ENCODE assay signal across 20 cellular contexts in genomic region chr7:105587899-105588690, GRCh38. TPM values are rescaled to one million over a fixed set of nuclear protein-coding genes. Genes with fewer than 3 reads are reported as not detected.
DNase-seq lines count a peak whose midpoint lies in the region; ATAC-seq and TF ChIP-seq lines count a peak whose summit lies in the region.
"Had no signal": no experiment of that assay in that cellular context is flagged by ENCODE, and none has a peak within 500 bp of the region (broad histone marks: within the 10 kb centered on the region; RNA-seq: fewer than 3 reads in every experiment).

No MANE protein-coding gene starts in this region.

- H3K27ac Mint-ChIP-seq in activated CD8-positive, alpha-beta T cell treated with anti-CD3 and anti-CD28 coated beads for 36 hours, result no peak overlapping the region
- H3K27ac Mint-ChIP-seq: CD4-positive, alpha-beta T cell had no signal

- POLR2A ChIA-PET in activated CD8-positive, alpha-beta T cell treated with anti-CD3 and anti-CD28 coated beads for 36 hours (lab: Charles Lee), result no interaction called here

- H3K27me3 ChIP-seq in DND-41 (ENCODE audit: insufficient read depth, low read length, poor library complexity) (no peaks in the 10 kb centered on the region), foreskin keratinocyte (no peaks in the 10 kb centered on the region)
- H3K27me3 ChIP-seq: colonic mucosa, upper lobe of left lung had no signal

- H3K4me2 ChIP-seq in DND-41 (ENCODE audit: insufficient read depth, low read length), result no peak overlapping the region

- H3K4me1 ChIP-seq in DND-41 (ENCODE audit: insufficient read depth, low read length) (peaks cover 14% of the 10 kb centered on the region), mesodermal cell (ENCODE audit: control insufficient read depth, insufficient read depth, low read length, poor library complexity, severe bottlenecking) (peaks cover 10% of the 10 kb centered on the region), foreskin keratinocyte (no peaks in the 10 kb centered on the region)
- H3K4me1 ChIP-seq: colonic mucosa had no signal

- H3K4me3 Mint-ChIP-seq in activated CD8-positive, alpha-beta T cell treated with anti-CD3 and anti-CD28 coated beads for 36 hours, result no peak overlapping the region
- H3K4me3 Mint-ChIP-seq: CD4-positive, alpha-beta T cell had no signal

- H3K36me3 ChIP-seq in DND-41 (ENCODE audit: insufficient read depth, low read length) (no peaks in the 10 kb centered on the region), mesodermal cell (ENCODE audit: control insufficient read depth, insufficient read depth, low read length) (no peaks in the 10 kb centered on the region)
- H3K36me3 ChIP-seq: colonic mucosa, upper lobe of left lung had no signal

- WGBS in mesodermal cell (ENCODE audit: insufficient coverage in 2 of 2), 2 experiments, result 68 to 69% methylated on average over 10 to 11 of the region's 12 CpGs

- H3K4me1 Mint-ChIP-seq in activated CD8-positive, alpha-beta T cell treated with anti-CD3 and anti-CD28 coated beads for 36 hours (ENCODE audit: low read depth), result peaks cover 9% of the 10 kb centered on the region

- H3K27me3 Mint-ChIP-seq in activated CD8-positive, alpha-beta T cell treated with anti-CD3 and anti-CD28 coated beads for 36 hours, result no peaks in the 10 kb centered on the region
- H3K27me3 Mint-ChIP-seq: CD4-positive, alpha-beta T cell had no signal

- no peaks in the 10 kb centered on the region for H4K20me1 ChIP-seq in DND-41 (ENCODE audit: insufficient read depth, low read length)

- H3K4me3 ChIP-seq in DND-41 (ENCODE audit: low read depth in 1 of 2, low read length in 2 of 2) (no peak overlapping the region), mesodermal cell (ENCODE audit: extremely low read depth, insufficient read depth, low read length, poor library complexity, severe bottlenecking) (no peak overlapping the region)
- H3K4me3 ChIP-seq: colonic mucosa, upper lobe of left lung had no signal

- H3K9ac ChIP-seq in DND-41 (ENCODE audit: low read depth, low read length), result no peak overlapping the region

- CTCF ChIA-PET in activated CD8-positive, alpha-beta T cell treated with anti-CD3 and anti-CD28 coated beads for 36 hours (lab: Charles Lee), result interaction anchor here (1.2 kb wide), 1 partner anchor 54 kb away, joined by 3 read pairs; no protein-coding TSS in a partner anchor

- ATAC-seq in DND-41 (ENCODE audit: insufficient read depth, low read depth), result peak; percentile 34; the same call in 1 of the 3 replicates
- peak; percentile 45 for ATAC-seq in activated CD8-positive, alpha-beta T cell treated with anti-CD3 and anti-CD28 coated beads for 36 hours
- ATAC-seq in foreskin keratinocyte, result no peak
- ATAC-seq in GM21390 (IDR thresholded peaks at IDR 0.05; ENCODE audit: unreplicated experiment), result no peak
- no peak for ATAC-seq in GM21723 (IDR thresholded peaks at IDR 0.05; ENCODE audit: unreplicated experiment)
- ATAC-seq: esophagus mucosa, right cardiac atrium had no signal

- intact Hi-C loops in activated CD8-positive, alpha-beta T cell treated with anti-CD3 and anti-CD28 coated beads for 36 hours (cut with micrococcal nuclease), result no loop called here

- H3K9me3 Mint-ChIP-seq in activated CD8-positive, alpha-beta T cell treated with anti-CD3 and anti-CD28 coated beads for 36 hours, result peaks cover 6% of the 10 kb centered on the region
- H3K9me3 Mint-ChIP-seq: CD4-positive, alpha-beta T cell had no signal

- TF ChIP-seq CTCF in DND-41 (IDR thresholded peaks at IDR 0.05; ENCODE audit: borderline replicate concordance, extremely low read depth, low read length, poor library complexity, severe bottlenecking) (no peak), GM20000 (IDR thresholded peaks at IDR 0.05; ENCODE audit: extremely low read depth, missing control alignments) (no peak), foreskin keratinocyte (conservative IDR thresholded peaks at IDR 0.05) (no peak)
- TF ChIP-seq CTCF in activated CD8-positive, alpha-beta T cell treated with anti-CD3 and anti-CD28 coated beads for 36 hours (IDR thresholded peaks at IDR 0.05), result no peak

- DNase-seq in DND-41 (peak; percentile 12), GM20000 (ENCODE audit: low spot score) (peak; percentile 34), foreskin keratinocyte (no peak)
- peak; percentile 54 for DNase-seq in activated CD8-positive, alpha-beta T cell treated with anti-CD3 and anti-CD28 coated beads for 36 hours
- DNase-seq in stimulated activated CD4-positive, alpha-beta T cell treated with anti-CD3 and anti-CD28 coated beads, Interleukin-4, amount 100 ng/mL, for 1 hour, result no peak
- DNase-seq: activated CD4-positive, CD25-positive, alpha-beta regulatory T cell; amniotic stem cell; CD4-positive, alpha-beta T cell; colonic mucosa; GF-D8; NCI-H1105; right cardiac atrium; stimulated activated CD4-positive, alpha-beta T cell treated with anti-CD3 and anti-CD28 coated beads, Interleukin-2, amount 100 ng/mL, for 48 hours; upper lobe of left lung had no signal

- H3K9me3 ChIP-seq in DND-41 (ENCODE audit: insufficient read depth, low read length, severe bottlenecking) (no peaks in the 10 kb centered on the region), mesodermal cell (ENCODE audit: control insufficient read depth, low read length) (peaks cover 16% of the 10 kb centered on the region)
- H3K9me3 ChIP-seq: colonic mucosa had no signal

- H2AFZ ChIP-seq in DND-41 (ENCODE audit: low read depth, low read length), result no peak overlapping the region

- no peaks in the 10 kb centered on the region for H3K79me2 ChIP-seq in DND-41 (ENCODE audit: insufficient read depth, low read length)

- H3K27ac ChIP-seq in DND-41 (ENCODE audit: low read length) (peak overlapping the region; percentile 22; the same call in 1 of the 2 replicates), mesodermal cell (ENCODE audit: low read depth, low read length, severe bottlenecking) (peak overlapping the region; percentile 72), foreskin keratinocyte (no peak overlapping the region)
- H3K27ac ChIP-seq: colonic mucosa, upper lobe of left lung had no signal

- H3K36me3 Mint-ChIP-seq in activated CD8-positive, alpha-beta T cell treated with anti-CD3 and anti-CD28 coated beads for 36 hours (ENCODE audit: low read depth), result no peaks in the 10 kb centered on the region

RNA-seq across cellular contexts. Expression of gene EFCAB10, which starts 6.8 kb away (rescaled TPM):
- total RNA-seq in activated CD8-positive, alpha-beta T cell treated with anti-CD3 and anti-CD28 coated beads for 36 hours, result not detected
- 0.26 TPM for polyA plus RNA-seq in mesodermal cell (2013, experiment 1 of 2)
- not detected for polyA plus RNA-seq in mesodermal cell (2013, experiment 2 of 2)
- total RNA-seq in foreskin keratinocyte, result 0.18 and 0.31 TPM in 2 replicates
- polyA plus RNA-seq in foreskin keratinocyte, result 0.13 TPM in 1 of 2 replicates, not detected in the other
- total RNA-seq: colonic mucosa, liver, right cardiac atrium had no signal
- polyA plus RNA-seq: neural cell, right cardiac atrium had no signal

RNA-seq across cellular contexts. Expression of gene RINT1, which starts 56.1 kb away (rescaled TPM):
- total RNA-seq in activated CD8-positive, alpha-beta T cell treated with anti-CD3 and anti-CD28 coated beads for 36 hours, result 10 to 100 TPM; 21.7 to 22.5 TPM
- polyA plus RNA-seq in mesodermal cell (2013, experiment 1 of 2), result 25.1 TPM
- 24.3 TPM for polyA plus RNA-seq in mesodermal cell (2013, experiment 2 of 2)
- 14.8 and 16.1 TPM in 2 replicates for total RNA-seq in foreskin keratinocyte
- polyA plus RNA-seq in foreskin keratinocyte, result 7.9 and 8.1 TPM in 2 replicates

Comparison
In these comparisons a context has a peak if more than half of its experiments do, and no peak if none do; other contexts are left out.
1. ATAC-seq: peak in DND-41 (single experiment) and activated CD8-positive, alpha-beta T cell treated with anti-CD3 and anti-CD28 coated beads for 36 hours (single experiment); none in foreskin keratinocyte (single experiment), GM21390 (single experiment) and GM21723 (single experiment).
2. DNase-seq: peak in DND-41 (single experiment), GM20000 (single experiment) and activated CD8-positive, alpha-beta T cell treated with anti-CD3 and anti-CD28 coated beads for 36 hours (single experiment); none in stimulated activated CD4-positive, alpha-beta T cell treated with anti-CD3 and anti-CD28 coated beads, Interleukin-4, amount 100 ng/mL, for 1 hour (single experiment) and foreskin keratinocyte (0 of 2).